8 cellular contexts compared by ENCODE assay signal in the genomic region with DNA sequence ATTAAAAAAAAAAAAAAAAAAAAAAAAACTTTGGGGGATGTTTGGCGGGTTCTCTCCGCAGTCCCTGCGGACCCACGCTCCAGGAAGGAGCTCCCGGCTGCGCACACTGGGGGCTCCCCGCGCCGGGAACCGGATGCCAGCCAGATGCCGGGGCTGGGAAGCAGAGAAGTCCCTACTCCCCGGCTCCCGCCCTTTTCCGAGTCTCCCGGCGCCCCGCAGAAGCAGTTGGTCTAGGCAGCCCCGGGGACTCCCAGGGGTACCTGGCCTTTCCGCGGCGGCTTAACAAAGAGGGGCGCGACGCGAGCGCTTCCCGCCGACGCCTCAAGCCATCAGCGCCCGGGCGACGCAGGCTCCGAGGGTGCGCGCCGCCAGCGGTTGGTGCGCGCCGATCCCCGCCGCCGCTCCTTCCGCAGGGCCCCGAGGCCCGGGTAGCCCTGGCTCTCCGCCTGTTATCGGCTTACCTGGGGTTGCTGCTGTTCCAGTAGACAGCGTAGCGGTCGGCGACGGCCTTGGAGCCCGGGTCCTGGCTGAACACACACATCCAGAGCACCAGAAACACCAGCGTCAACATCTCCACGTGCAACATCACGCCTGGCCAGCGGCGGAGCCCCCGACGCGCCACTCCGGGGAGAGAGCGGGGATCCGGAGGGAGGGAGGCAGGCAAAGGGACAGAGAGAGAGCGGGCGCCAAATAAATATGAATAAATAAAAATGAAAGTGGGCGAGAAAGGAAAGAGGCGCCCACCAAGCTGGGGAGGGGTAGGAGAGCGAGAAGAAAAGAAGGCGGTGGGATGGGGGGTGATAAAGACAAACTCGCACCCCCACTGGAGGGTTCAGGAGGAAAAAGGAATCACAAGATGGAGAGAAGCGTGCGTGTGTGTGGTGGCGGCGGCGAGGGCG. TPM values are rescaled to one million over a fixed set of nuclear protein-coding genes. Genes with fewer than 3 reads are reported as not detected.
A peak's percentile ranks its signal among the peaks of the same experiment; 100 is the strongest.
DNase-seq lines count a peak whose midpoint lies in the region; ATAC-seq and TF ChIP-seq lines count a peak whose summit lies in the region.

No MANE protein-coding gene starts in this region.

- peak overlapping the region; percentile 71 for H3K4me3 ChIP-seq in psoas muscle

- H3K9me3 Mint-ChIP-seq in activated naive CD4-positive, alpha-beta T cell treated with anti-CD3 and anti-CD28 coated beads, Interleukin-2, amount 10 ng/mL, durations not matched to agents 7 days and 5 days = no peaks in the 10 kb centered on the region
- H3K9me3 Mint-ChIP-seq in activated T-helper 1 cell treated with anti-CD3 and anti-CD28 coated beads, Interleukin-12 subunit alpha, Interleukin-12 subunit beta, Interleukin-2, Interleukin-4 antibody, amounts not matched to agents 30 ng/mL and 10 ng/mL and 1 ng/mL, durations not matched to agents 14 hours and 24 hours and 36 hours = no peaks in the 10 kb centered on the region

- TF ChIP-seq CTCF in psoas muscle (IDR thresholded peaks at IDR 0.05) = no peak

- peaks cover 11% of the 10 kb centered on the region for H3K4me1 ChIP-seq in psoas muscle

- H3K27ac Mint-ChIP-seq in activated naive CD4-positive, alpha-beta T cell treated with anti-CD3 and anti-CD28 coated beads, Interleukin-2, amount 10 ng/mL, durations not matched to agents 7 days and 5 days = peak overlapping the region; percentile 69
- no peak overlapping the region for H3K27ac Mint-ChIP-seq in activated T-helper 1 cell treated with anti-CD3 and anti-CD28 coated beads, Interleukin-12 subunit alpha, Interleukin-12 subunit beta, Interleukin-2, Interleukin-4 antibody, amounts not matched to agents 30 ng/mL and 10 ng/mL and 1 ng/mL, durations not matched to agents 14 hours and 24 hours and 36 hours

- H3K4me3 Mint-ChIP-seq in activated naive CD4-positive, alpha-beta T cell treated with anti-CD3 and anti-CD28 coated beads, Interleukin-2, amount 10 ng/mL, durations not matched to agents 7 days and 5 days = peak overlapping the region; percentile 68
- H3K4me3 Mint-ChIP-seq in activated T-helper 1 cell treated with anti-CD3 and anti-CD28 coated beads, Interleukin-12 subunit alpha, Interleukin-12 subunit beta, Interleukin-2, Interleukin-4 antibody, amounts not matched to agents 30 ng/mL and 10 ng/mL and 1 ng/mL, durations not matched to agents 14 hours and 24 hours and 36 hours = peak overlapping the region; percentile 69

- DNase-seq in activated naive CD4-positive, alpha-beta T cell treated with anti-CD3 and anti-CD28 coated beads, Interleukin-2, amount 10 ng/mL, durations not matched to agents 7 days and 5 days = no peak
- DNase-seq in activated naive CD4-positive, alpha-beta T cell (lab: John Stamatoyannopoulos, UW) = no peak
- DNase-seq in LoVo (ENCODE audit: low spot score) = peak; percentile 10
- DNase-seq in activated T-helper 1 cell treated with anti-CD3 and anti-CD28 coated beads, Interleukin-12 subunit alpha, Interleukin-12 subunit beta, Interleukin-2, Interleukin-4 antibody, amounts not matched to agents 30 ng/mL and 10 ng/mL and 1 ng/mL, durations not matched to agents 14 hours and 24 hours and 36 hours (ENCODE audit: low spot score) = no peak
- peak; percentile 51 for DNase-seq in Right ventricle myocardium superior
- DNase-seq in psoas muscle = peak; percentile 31 to 57
- no peak for DNase-seq in NOMO-1 (lab: John Stamatoyannopoulos, UW; ENCODE audit: unreplicated experiment in 2 of 2)

- no peaks in the 10 kb centered on the region for H3K36me3 ChIP-seq in psoas muscle (ENCODE audit: insufficient read depth in 1 of 2, low read depth in 1 of 2)

- peaks cover 0 to 38% (median 7%) of the 10 kb centered on the region in 3 donors for H3K27me3 ChIP-seq in psoas muscle (ENCODE audit: insufficient read depth in 3 of 3, low read length in 2 of 3)

- H3K9me3 ChIP-seq in psoas muscle = no peaks in the 10 kb centered on the region

- no peaks in the 10 kb centered on the region for H3K36me3 Mint-ChIP-seq in activated naive CD4-positive, alpha-beta T cell treated with anti-CD3 and anti-CD28 coated beads, Interleukin-2, amount 10 ng/mL, durations not matched to agents 7 days and 5 days
- no peaks in the 10 kb centered on the region for H3K36me3 Mint-ChIP-seq in activated T-helper 1 cell treated with anti-CD3 and anti-CD28 coated beads, Interleukin-12 subunit alpha, Interleukin-12 subunit beta, Interleukin-2, Interleukin-4 antibody, amounts not matched to agents 30 ng/mL and 10 ng/mL and 1 ng/mL, durations not matched to agents 14 hours and 24 hours and 36 hours (ENCODE audit: low read depth)

- intact Hi-C loops in activated T-helper 1 cell treated with anti-CD3 and anti-CD28 coated beads, Interleukin-12 subunit alpha, Interleukin-12 subunit beta, Interleukin-2, Interleukin-4 antibody, amounts not matched to agents 30 ng/mL and 10 ng/mL and 1 ng/mL, durations not matched to agents 14 hours and 24 hours and 36 hours (cut with micrococcal nuclease) = loop anchor here (5.0 to 10.0 kb wide), 2 partner anchors 252 to 675 kb away; no protein-coding TSS in a partner anchor
- intact Hi-C loops in Right ventricle myocardium superior (cut with DNase I) (loop anchor here (5.0 to 10.0 kb wide), 2 partner anchors 285 to 568 kb away; no protein-coding TSS in a partner anchor), psoas muscle (cut with DNase I) (loop anchor here in 1 of 2 donors (5.0 to 10.0 kb wide), 3 partner anchors 95 to 1405 kb away; no protein-coding TSS in a partner anchor)

- ATAC-seq in Right ventricle myocardium superior (ENCODE audit: poor library complexity) (peak; percentile 3), psoas muscle (peak in 1 of 4 donors; percentile 15), HG02571 (IDR thresholded peaks at IDR 0.05; ENCODE audit: unreplicated experiment) (no peak)

- CTCF ChIA-PET in activated naive CD4-positive, alpha-beta T cell treated with anti-CD3 and anti-CD28 coated beads, Interleukin-2, amount 10 ng/mL, durations not matched to agents 7 days and 5 days (lab: Charles Lee) = no interaction called here

- no peak overlapping the region for H3K27ac ChIP-seq in psoas muscle

- peaks cover 34% of the 10 kb centered on the region for H3K4me1 Mint-ChIP-seq in activated naive CD4-positive, alpha-beta T cell treated with anti-CD3 and anti-CD28 coated beads, Interleukin-2, amount 10 ng/mL, durations not matched to agents 7 days and 5 days
- peaks cover 22% of the 10 kb centered on the region for H3K4me1 Mint-ChIP-seq in activated T-helper 1 cell treated with anti-CD3 and anti-CD28 coated beads, Interleukin-12 subunit alpha, Interleukin-12 subunit beta, Interleukin-2, Interleukin-4 antibody, amounts not matched to agents 30 ng/mL and 10 ng/mL and 1 ng/mL, durations not matched to agents 14 hours and 24 hours and 36 hours (ENCODE audit: low read depth)

- WGBS in psoas muscle, 3 donors = 1% methylated on average over 57 to 79 of the region's 79 CpGs

- peaks cover 66% of the 10 kb centered on the region for H3K27me3 Mint-ChIP-seq in activated naive CD4-positive, alpha-beta T cell treated with anti-CD3 and anti-CD28 coated beads, Interleukin-2, amount 10 ng/mL, durations not matched to agents 7 days and 5 days
- H3K27me3 Mint-ChIP-seq in activated T-helper 1 cell treated with anti-CD3 and anti-CD28 coated beads, Interleukin-12 subunit alpha, Interleukin-12 subunit beta, Interleukin-2, Interleukin-4 antibody, amounts not matched to agents 30 ng/mL and 10 ng/mL and 1 ng/mL, durations not matched to agents 14 hours and 24 hours and 36 hours (ENCODE audit: insufficient read depth) = peaks cover 70% of the 10 kb centered on the region

RNA-seq across cellular contexts. Expression of a gene that starts 0.5 kb away (rescaled TPM):
- total RNA-seq in activated T-helper 1 cell treated with anti-CD3 and anti-CD28 coated beads, Interleukin-12 subunit alpha, Interleukin-12 subunit beta, Interleukin-2, Interleukin-4 antibody, amounts not matched to agents 30 ng/mL and 10 ng/mL and 1 ng/mL, durations not matched to agents 14 hours and 24 hours and 36 hours = not detected in 2 replicates
- total RNA-seq in Right ventricle myocardium superior (25.7 TPM), psoas muscle (1 to 10 TPM; 1.1 to 5.4 (median 3.6) TPM)
- 1 to 10 TPM in 1 of 3 donors, under 1 TPM in 2; 0.32 to 2.8 (median 0.52) TPM for polyA plus RNA-seq in psoas muscle

Comparison
In these comparisons a context has a peak if more than half of its experiments do, and no peak if none do; other contexts are left out.
1. DNase-seq: peak in LoVo (single experiment), Right ventricle myocardium superior (single experiment) and psoas muscle (2 of 2); none in activated naive CD4-positive, alpha-beta T cell treated with anti-CD3 and anti-CD28 coated beads, Interleukin-2, amount 10 ng/mL, durations not matched to agents 7 days and 5 days (single experiment), activated naive CD4-positive, alpha-beta T cell (0 of 4), activated T-helper 1 cell treated with anti-CD3 and anti-CD28 coated beads, Interleukin-12 subunit alpha, Interleukin-12 subunit beta, Interleukin-2, Interleukin-4 antibody, amounts not matched to agents 30 ng/mL and 10 ng/mL and 1 ng/mL, durations not matched to agents 14 hours and 24 hours and 36 hours (single experiment) and NOMO-1 (0 of 2).